Comparison of ENCODE assay signal across 16 cellular contexts in genomic region chr4:95044204-95044848, GRCh38.
DNase-seq lines count a peak whose midpoint lies in the region; ATAC-seq and TF ChIP-seq lines count a peak whose summit lies in the region.
"Had no signal": no experiment of that assay in that cellular context is flagged by ENCODE, and none has a peak within 500 bp of the region (broad histone marks: within the 10 kb centered on the region; RNA-seq: fewer than 3 reads in every experiment).

No MANE protein-coding gene starts in this region.

- no peak overlapping the region for H3K4me3 ChIP-seq in smooth muscle cell
- H3K4me3 ChIP-seq: left ventricle myocardium inferior had no signal

- 17% methylated on average over 5 of the region's 5 CpGs for WGBS in smooth muscle cell (ENCODE audit: low lambda C conversion rate)

- H2AFZ ChIP-seq in smooth muscle cell (ENCODE audit: low read depth), result peak overlapping the region; percentile 49

- POLR2A ChIA-PET in HEK293T (lab: Yijun Ruan, JAX), result interaction anchor here (0.9 kb wide), 1 partner anchor 10 kb away, joined by 3 read pairs; no protein-coding TSS in a partner anchor

- no peaks in the 10 kb centered on the region for H3F3A ChIP-seq in smooth muscle cell (ENCODE audit: low read depth)

- no peaks in the 10 kb centered on the region for H3K79me2 ChIP-seq in smooth muscle cell (ENCODE audit: low read depth)

- H3K4me2 ChIP-seq in smooth muscle cell, result peak overlapping the region; percentile 62

- no peaks in the 10 kb centered on the region for H4K20me1 ChIP-seq in smooth muscle cell (ENCODE audit: low read depth)

- no peaks in the 10 kb centered on the region for H3K36me3 ChIP-seq in smooth muscle cell (ENCODE audit: low read depth)
- H3K36me3 ChIP-seq: left ventricle myocardium inferior had no signal

- no peaks in the 10 kb centered on the region for H3K9me3 ChIP-seq in smooth muscle cell (replicated peaks; ENCODE audit: low read depth)
- H3K9me3 ChIP-seq: left ventricle myocardium inferior had no signal

- H3K9ac ChIP-seq in smooth muscle cell (ENCODE audit: low read depth), result no peak overlapping the region

- no peaks in the 10 kb centered on the region for H3K27me3 ChIP-seq in smooth muscle cell (ENCODE audit: low read depth)

- CTCF ChIA-PET in HEK293T (lab: Yijun Ruan, JAX), result interaction anchor here (1.2 kb wide), 1 partner anchor 51 kb away, joined by 3 read pairs; no protein-coding TSS in a partner anchor

- peaks cover 24% of the 10 kb centered on the region for H3K4me1 ChIP-seq in smooth muscle cell (ENCODE audit: low read depth)

- peak overlapping the region; percentile 76 for H3K27ac ChIP-seq in caudate nucleus (ENCODE audit: low read depth, low read length)
- no peak overlapping the region for H3K27ac ChIP-seq in smooth muscle cell (ENCODE audit: low read depth)
- H3K27ac ChIP-seq: left ventricle myocardium inferior had no signal

- TF ChIP-seq CTCF in smooth muscle cell (IDR thresholded peaks at IDR 0.05; ENCODE audit: borderline replicate concordance, insufficient read depth, poor library complexity, severe bottlenecking), result no peak

- DNase-seq in HEK293T (ENCODE audit: extremely low spot score) (peak; percentile 48), caudate nucleus (lab: John Stamatoyannopoulos, UW) (peak in 21 of 61 donors; percentile 0 to 51 (median 15)), medulla oblongata (ENCODE audit: extremely low spot score) (peak; percentile 76), smooth muscle cell (lab: John Stamatoyannopoulos, UW; ENCODE audit: unreplicated experiment) (no peak), GM19240 (ENCODE audit: insufficient read length, low spot score) (no peak), NCI-H1092 treated with DMSO at 0.1 percent for 48 hours (lab: John Stamatoyannopoulos, UW) (no peak)
- DNase-seq: activated naive CD4-positive, alpha-beta T cell treated with anti-CD3 and anti-CD28 coated beads, Interleukin-2, amount 10 ng/mL, durations not matched to agents 7 days and 5 days; activated T-cell treated with anti-CD3 and anti-CD28 coated beads, Interleukin-2, amount 50 U/mL, for 72 hours; effector CD8-positive, alpha-beta T cell; Karpas-422; left ventricle myocardium inferior; NCI-H1092; NCI-H2081 treated with DMSO at 0.1 percent for 48 hours; NCI-H524 treated with DMSO at 0.1 percent for 48 hours had no signal

- ATAC-seq in GM21576 (IDR thresholded peaks at IDR 0.05; ENCODE audit: unreplicated experiment) (no peak), GM21447 (IDR thresholded peaks at IDR 0.05; ENCODE audit: unreplicated experiment) (no peak)
- ATAC-seq: activated T-cell treated with anti-CD3 and anti-CD28 coated beads, Interleukin-2, amount 50 U/mL, for 72 hours had no signal

TF ChIP-seq in HEK293T, 16 proteins besides CTCF, POLR2A, EP300 and RAD21:
- TF ChIP-seq PKNOX1 (IDR thresholded peaks at IDR 0.05), result peak; percentile 93
- no peak for TF ChIP-seq SUZ12 (IDR thresholded peaks at IDR 0.05)

Comparison
In these comparisons a context has a peak if more than half of its experiments do, and no peak if none do; other contexts are left out.
1. DNase-seq: peak in HEK293T (single experiment) and medulla oblongata (single experiment); none in smooth muscle cell (single experiment), GM19240 (single experiment) and NCI-H1092 treated with DMSO at 0.1 percent for 48 hours (single experiment).